ENCODE assay signal across 13 cellular contexts in genomic region chr10:12960431-12960898, GRCh38. TPM values are rescaled to one million over a fixed set of nuclear protein-coding genes. Genes with fewer than 3 reads are reported as not detected.
A peak's percentile ranks its signal among the peaks of the same experiment; 100 is the strongest.
DNase-seq lines count a peak whose midpoint lies in the region; ATAC-seq, FAIRE-seq and TF ChIP-seq lines count a peak whose summit lies in the region.
"Had no signal": no experiment of that assay in that cellular context is flagged by ENCODE, and none has a peak within 500 bp of the region (broad histone marks: within the 10 kb centered on the region; RNA-seq: fewer than 3 reads in every experiment).

No MANE protein-coding gene starts in this region.

- H2BK12ac ChIP-seq in mesenchymal stem cell (ENCODE audit: low read length in 2 of 2) = peak overlapping the region; percentile 40 to 61

- H3K4ac ChIP-seq in mesenchymal stem cell (ENCODE audit: low read depth in 1 of 2, low read length in 2 of 2) = peak overlapping the region in 1 of 2 experiments; percentile 2

- no peaks in the 10 kb centered on the region for H3K4me1 ChIP-seq in mesenchymal stem cell (ENCODE audit: control insufficient read depth, insufficient read depth, low read depth, low read length)
- peaks cover 10 to 33% (median 25%) of the 10 kb centered on the region in 4 donors for H3K4me1 ChIP-seq in stomach

- peak overlapping the region; percentile 47 for H4K91ac ChIP-seq in mesenchymal stem cell (ENCODE audit: low read length)

- peak overlapping the region; percentile 92 for H4K8ac ChIP-seq in mesenchymal stem cell (ENCODE audit: low read length)

- no peak overlapping the region for H2BK5ac ChIP-seq in mesenchymal stem cell (ENCODE audit: low read depth, low read length, poor library complexity, severe bottlenecking)

- H3K23ac ChIP-seq in mesenchymal stem cell (ENCODE audit: low read length in 2 of 2) = peak overlapping the region in 1 of 2 experiments; percentile 71

- FAIRE-seq in RCC 7860 (lab: Jason Lieb, UNC) = no peak

- peaks cover 2% of the 10 kb centered on the region for H3K9me3 ChIP-seq in mesenchymal stem cell (ENCODE audit: control insufficient read depth, low read length)
- peaks cover 0 to 4% (median 0%) of the 10 kb centered on the region in 4 donors for H3K9me3 ChIP-seq in stomach

- H3K79me1 ChIP-seq in mesenchymal stem cell (replicated peaks; ENCODE audit: low read length, poor library complexity, severe bottlenecking) = no peaks in the 10 kb centered on the region

- H3K14ac ChIP-seq in mesenchymal stem cell (ENCODE audit: low read length in 2 of 2) = no peak overlapping the region

- peak overlapping the region; percentile 0 for H2AFZ ChIP-seq in mesenchymal stem cell (ENCODE audit: low read depth, low read length)

- 61% methylated on average over 13 of the region's 13 CpGs for WGBS in mesenchymal stem cell
- 15 to 27% (median 15%) methylated on average over 12 to 13 of the region's 13 CpGs for WGBS in stomach, 5 donors

- H3K4me3 ChIP-seq in fibroblast of pulmonary artery (replicated peaks; ENCODE audit: low read depth, low read length) (no peak overlapping the region), mesenchymal stem cell (ENCODE audit: insufficient read depth in 1 of 2, low read depth in 1 of 2, low read length in 2 of 2) (no peak overlapping the region), stomach (peak overlapping the region in 3 of 4 donors; percentile 1 to 13 (median 5))

- no peak for ATAC-seq in GM21381 (IDR thresholded peaks at IDR 0.05; ENCODE audit: unreplicated experiment)

- TF ChIP-seq CTCF in fibroblast of pulmonary artery (IDR thresholded peaks at IDR 0.05; ENCODE audit: low read length, missing control alignments) (no peak), stomach (IDR thresholded peaks at IDR 0.05) (no peak)

- H3K9ac ChIP-seq in mesenchymal stem cell (ENCODE audit: low read length) = no peak overlapping the region

- no peak for TF ChIP-seq POLR2A in stomach (IDR thresholded peaks at IDR 0.05)

- DNase-seq in SK-N-DZ (ENCODE audit: low spot score) = peak; percentile 27
- peak; percentile 12 for DNase-seq in fibroblast of pulmonary artery (ENCODE audit: low read depth)
- peak; percentile 78 for DNase-seq in mesenchymal stem cell
- peak; percentile 32 for DNase-seq in stomach
- DNase-seq in RCC 7860 (ENCODE audit: low spot score) = no peak
- no peak for DNase-seq in NCI-H128 (lab: John Stamatoyannopoulos, UW; ENCODE audit: unreplicated experiment)
- DNase-seq in middle frontal gyrus (ENCODE audit: extremely low spot score, low spot score) = no peak
- DNase-seq: activated CD4-positive, alpha-beta memory T cell treated with anti-CD3 and anti-CD28 coated beads, Interleukin-2, amount 10 ng/mL, durations not matched to agents 7 days and 5 days; naive B cell; NCI-H146; NCI-H524 treated with DMSO at 0.1 percent for 48 hours had no signal

- H3K18ac ChIP-seq in mesenchymal stem cell (ENCODE audit: low read depth in 1 of 2, low read length in 2 of 2) = peak overlapping the region; percentile 62 to 72

- no peak overlapping the region for H2BK15ac ChIP-seq in mesenchymal stem cell (ENCODE audit: low read depth, poor library complexity, severe bottlenecking)

- H3K27ac ChIP-seq in mesenchymal stem cell (ENCODE audit: low read length, poor library complexity, severe bottlenecking) (no peak overlapping the region), stomach (peak overlapping the region; percentile 25 to 67 (median 58))

- H3K27me3 ChIP-seq in mesenchymal stem cell (ENCODE audit: control insufficient read depth in 1 of 2, insufficient read depth in 1 of 2, low read length in 2 of 2) (peaks cover 18 to 19% of the 10 kb centered on the region in 2 experiments), stomach (no peaks in the 10 kb centered on the region)

- H2BK120ac ChIP-seq in mesenchymal stem cell (ENCODE audit: low read depth, low read length) = no peak overlapping the region

- H3K36me3 ChIP-seq in mesenchymal stem cell (ENCODE audit: control insufficient read depth in 1 of 2, insufficient read depth in 2 of 2, low read depth in 1 of 2, low read length in 2 of 2) (no peaks in the 10 kb centered on the region), stomach (no peaks in the 10 kb centered on the region)

- TF ChIP-seq EP300 in stomach (IDR thresholded peaks at IDR 0.05) = no peak

- H3K4me2 ChIP-seq in mesenchymal stem cell (ENCODE audit: low read length, poor library complexity, severe bottlenecking) = no peak overlapping the region

- intact Hi-C loops in stomach (cut with DNase I; ENCODE audit: low total_unique reads) = no loop called here

- H2AK5ac ChIP-seq in mesenchymal stem cell (ENCODE audit: low read length, severe bottlenecking) = no peak overlapping the region

RNA-seq across cellular contexts. Expression of gene CCDC3, which starts 41.0 kb away (rescaled TPM):
- polyA plus RNA-seq in SK-N-DZ (2014; cell fraction: cytosol; rRNA removed) = 10.5 and 11.5 TPM in 2 replicates
- polyA plus RNA-seq in SK-N-DZ (2014; cell fraction: nucleus; rRNA removed) = 4.8 and 5.1 TPM in 2 replicates
- polyA plus RNA-seq in mesenchymal stem cell (2013, experiment 1 of 2) = 138 TPM
- polyA plus RNA-seq in mesenchymal stem cell (2013, experiment 2 of 2) = 139 TPM
- total RNA-seq in stomach = 1 to 10 TPM in 4 of 5 donors, not detected in 1; 1.8 to 9.0 (median 5.1) TPM
- 10 to 100 TPM in 1 of 3 donors, 1 to 10 TPM in 2; 2.1 to 11.0 (median 2.7) TPM for polyA plus RNA-seq in stomach
- polyA plus RNA-seq: IgD-negative memory B cell had no signal

Comparison
In these comparisons a context has a peak if more than half of its experiments do, and no peak if none do; other contexts are left out.
1. DNase-seq: peak in SK-N-DZ (single experiment), fibroblast of pulmonary artery (single experiment), mesenchymal stem cell (single experiment) and stomach (single experiment); none in RCC 7860 (single experiment), NCI-H128 (single experiment) and middle frontal gyrus (single experiment).
2. H3K4me3 ChIP-seq: peak in stomach (3 of 4); none in fibroblast of pulmonary artery (single experiment) and mesenchymal stem cell (0 of 2).